In genomic region chr2:64904405-64905329, GRCh38 we compare ENCODE assay signal across 12 cellular contexts.
DNase-seq lines count a peak whose midpoint lies in the region; ATAC-seq and TF ChIP-seq lines count a peak whose summit lies in the region.
"Had no signal": no experiment of that assay in that cellular context is flagged by ENCODE, and none has a peak within 500 bp of the region (broad histone marks: within the 10 kb centered on the region; RNA-seq: fewer than 3 reads in every experiment).

No MANE protein-coding gene starts in this region.

- DNase-seq in NAMALWA (ENCODE audit: low spot score) (peak; percentile 20), left cardiac atrium (peak; percentile 51), thoracic aorta (ENCODE audit: low spot score) (no peak), natural killer cell (no peak), endothelial cell (ENCODE audit: low spot score) (no peak)
- DNase-seq: activated gamma-delta T cell treated with Interleukin-2 at 50 U/mL for 16 hours, NCI-H1092, retina, T-cell, testis had no signal

- ATAC-seq in GM21825 (IDR thresholded peaks at IDR 0.05; ENCODE audit: unreplicated experiment) = peak; percentile 64
- peak; percentile 35 to 52 for ATAC-seq in left cardiac atrium
- peak; percentile 14 for ATAC-seq in thoracic aorta (ENCODE audit: insufficient number of reproducible peaks, low FRiP score, low read depth)
- ATAC-seq in natural killer cell = no peak
- ATAC-seq in HG03045 (IDR thresholded peaks at IDR 0.05; ENCODE audit: unreplicated experiment) = no peak
- ATAC-seq: T-cell had no signal

- H3K4me1 ChIP-seq in thoracic aorta (ENCODE audit: control insufficient read depth in 1 of 2, low read depth in 2 of 2) = peaks cover 7 to 22% of the 10 kb centered on the region in 2 donors
- H3K4me1 ChIP-seq: testis had no signal

- H3K9me3 Mint-ChIP-seq in natural killer cell (no peaks in the 10 kb centered on the region), endothelial cell (ENCODE audit: unreplicated experiment) (no peaks in the 10 kb centered on the region)
- H3K9me3 Mint-ChIP-seq: T-cell had no signal

- H3K4me1 Mint-ChIP-seq in natural killer cell (peaks cover 0 to 3% of the 10 kb centered on the region in 2 donors), endothelial cell (ENCODE audit: unreplicated experiment) (peaks cover 20% of the 10 kb centered on the region)

- no peak overlapping the region for H3K4me3 Mint-ChIP-seq in natural killer cell
- no peak overlapping the region for H3K4me3 Mint-ChIP-seq in endothelial cell (ENCODE audit: unreplicated experiment)

- H3K36me3 ChIP-seq in thoracic aorta = no peaks in the 10 kb centered on the region

- H3K9me3 ChIP-seq in thoracic aorta = no peaks in the 10 kb centered on the region
- H3K9me3 ChIP-seq: testis had no signal

- H3K27me3 Mint-ChIP-seq in natural killer cell (ENCODE audit: low read depth in 2 of 2) (peaks cover 10 to 27% of the 10 kb centered on the region in 2 donors), endothelial cell (ENCODE audit: unreplicated experiment) (peaks cover 3% of the 10 kb centered on the region)

- H3K27ac Mint-ChIP-seq in natural killer cell (no peak overlapping the region), endothelial cell (ENCODE audit: unreplicated experiment) (no peak overlapping the region)
- H3K27ac Mint-ChIP-seq: T-cell had no signal

- no peaks in the 10 kb centered on the region for H3K27me3 ChIP-seq in thoracic aorta (replicated peaks; ENCODE audit: insufficient read depth)
- H3K27me3 ChIP-seq: testis had no signal

- no peak overlapping the region for H3K27ac ChIP-seq in thoracic aorta
- H3K27ac ChIP-seq: testis had no signal

- no peak overlapping the region for H3K4me3 ChIP-seq in thoracic aorta
- H3K4me3 ChIP-seq: testis had no signal

- intact Hi-C loops in left cardiac atrium (cut with DNase I) = no loop called here
- intact Hi-C loops in natural killer cell (cut with micrococcal nuclease) = no loop called here

- no peak for TF ChIP-seq CTCF in thoracic aorta (IDR thresholded peaks at IDR 0.05)
- TF ChIP-seq CTCF in natural killer cell (IDR thresholded peaks at IDR 0.05) = no peak
- no peak for TF ChIP-seq CTCF in endothelial cell (IDR thresholded peaks at IDR 0.05; ENCODE audit: unreplicated experiment)

- H3K36me3 Mint-ChIP-seq in natural killer cell = no peaks in the 10 kb centered on the region
- no peaks in the 10 kb centered on the region for H3K36me3 Mint-ChIP-seq in endothelial cell (ENCODE audit: low read depth, unreplicated experiment)
- H3K36me3 Mint-ChIP-seq: T-cell had no signal

Comparison
In these comparisons a context has a peak if more than half of its experiments do, and no peak if none do; other contexts are left out.
1. ATAC-seq: peak in GM21825 (single experiment), left cardiac atrium (2 of 2) and thoracic aorta (single experiment); none in natural killer cell (0 of 3) and HG03045 (single experiment).
2. DNase-seq: peak in NAMALWA (single experiment) and left cardiac atrium (single experiment); none in thoracic aorta (single experiment), natural killer cell (single experiment) and endothelial cell (single experiment).